31 cellular contexts compared by ENCODE assay signal in genomic region chr11:85180528-85180927, GRCh38.
"Had no signal": no experiment of that assay in that cellular context is flagged by ENCODE, and none has a peak within 500 bp of the region (broad histone marks: within the 10 kb centered on the region; RNA-seq: fewer than 3 reads in every experiment).

No MANE protein-coding gene starts in this region.

- DNase-seq: activated CD4-positive, alpha-beta memory T cell treated with anti-CD3 and anti-CD28 coated beads for 36 hours; activated CD4-positive, alpha-beta T cell treated with anti-CD3 and anti-CD28 coated beads, Interleukin-2, amount 10 ng/mL, durations not matched to agents 24 days and 14 days; activated CD4-positive, CD25-positive, alpha-beta regulatory T cell treated with anti-CD3 and anti-CD28 coated beads, Interleukin-2, amount 50 U/mL, for 72 hours; activated CD8-positive, alpha-beta memory T cell treated with anti-CD3 and anti-CD28 coated beads for 24 hours; activated effector memory CD4-positive, alpha-beta T cell treated with anti-CD3 and anti-CD28 coated beads, Interleukin-2, amount 50 U/mL, for 16 hours; activated naive CD4-positive, alpha-beta T cell treated with anti-CD3 and anti-CD28 coated beads for 36 hours; activated T-cell treated with anti-CD3 and anti-CD28 coated beads, Interleukin-2, amount 50 U/mL, for 4 hours; amygdala; Kasumi-1; KBM-7; MV-4-11; NCI-H1092 treated with DMSO at 0.1 percent for 48 hours; NCI-H1417 treated with DMSO at 0.1 percent for 48 hours; NCI-H1694; NCI-H2029; NCI-H2107; NCI-H2171 treated with DMSO at 0.1 percent for 48 hours; NCI-H226; NCI-H526; NCI-H774; NK-92 treated with Interleukin-12 subunit alpha and Interleukin-12 subunit beta, amount 100 ng/mL, for 24 hours; Right ventricle myocardium superior; RPMI8226 had no signal

- ATAC-seq: activated T-cell treated with anti-CD3 and anti-CD28 coated beads, Interleukin-2, amount 50 U/mL, for 4 hours; Panc1; WTC11 had no signal

- H3K36me3 Mint-ChIP-seq: activated CD4-positive, alpha-beta memory T cell treated with anti-CD3 and anti-CD28 coated beads for 36 hours; activated naive CD8-positive, alpha-beta T cell had no signal

- FAIRE-seq: astrocyte, colon had no signal

- H3K4me1 Mint-ChIP-seq: activated CD4-positive, alpha-beta T cell treated with anti-CD3 and anti-CD28 coated beads, Interleukin-2, amount 10 ng/mL, durations not matched to agents 24 days and 14 days; central memory CD8-positive, alpha-beta T cell had no signal

- H3K27ac Mint-ChIP-seq: activated CD4-positive, alpha-beta memory T cell treated with anti-CD3 and anti-CD28 coated beads for 36 hours; activated CD4-positive, alpha-beta T cell treated with anti-CD3 and anti-CD28 coated beads, Interleukin-2, amount 10 ng/mL, durations not matched to agents 24 days and 14 days; activated naive CD4-positive, alpha-beta T cell treated with anti-CD3 and anti-CD28 coated beads for 36 hours; activated naive CD8-positive, alpha-beta T cell; T-helper 1 cell treated with Interleukin-12 subunit alpha and Interleukin-12 subunit beta and Interleukin-4 antibody, amounts not matched to agents 30 μg/mL and 1 μg/mL, for 36 hours; WTC11 had no signal

- H3K27me3 Mint-ChIP-seq: activated CD4-positive, alpha-beta memory T cell treated with anti-CD3 and anti-CD28 coated beads for 36 hours; activated CD4-positive, alpha-beta T cell treated with anti-CD3 and anti-CD28 coated beads, Interleukin-2, amount 10 ng/mL, durations not matched to agents 24 days and 14 days; activated naive CD8-positive, alpha-beta T cell; central memory CD8-positive, alpha-beta T cell had no signal

- H3K9me3 Mint-ChIP-seq: T-helper 1 cell treated with Interleukin-12 subunit alpha and Interleukin-12 subunit beta and Interleukin-4 antibody, amounts not matched to agents 30 μg/mL and 1 μg/mL, for 36 hours had no signal

- H3K4me3 Mint-ChIP-seq: activated CD4-positive, alpha-beta memory T cell treated with anti-CD3 and anti-CD28 coated beads for 36 hours; activated CD4-positive, alpha-beta T cell treated with anti-CD3 and anti-CD28 coated beads, Interleukin-2, amount 10 ng/mL, durations not matched to agents 24 days and 14 days; activated naive CD4-positive, alpha-beta T cell treated with anti-CD3 and anti-CD28 coated beads for 36 hours; activated naive CD8-positive, alpha-beta T cell; activated T-cell treated with anti-CD3 and anti-CD28 coated beads, Interleukin-2, amount 50 U/mL, for 4 hours; brain; central memory CD8-positive, alpha-beta T cell; T-helper 1 cell treated with Interleukin-12 subunit alpha and Interleukin-12 subunit beta and Interleukin-4 antibody, amounts not matched to agents 30 μg/mL and 1 μg/mL, for 36 hours; WTC11 had no signal
